In genomic region chr10:104254493-104255243, GRCh38 we compare ENCODE assay signal across 1 cellular context.
TF ChIP-seq lines count a peak whose summit lies in the region.

GSTO1 (plus strand) TSS chr10:104254892; CDS start chr10:104254929, 37 bp downstream.

TF ChIP-seq in HepG2, 621 proteins besides CTCF, POLR2A, EP300 and RAD21 (continued from another document and continues in another):
- TF ChIP-seq AKNA (CRISPR knock-in tag; IDR thresholded peaks at IDR 0.05; ENCODE audit: borderline replicate concordance): no peak
- no peak for TF ChIP-seq ZNF510 (CRISPR knock-in tag; IDR thresholded peaks at IDR 0.05; ENCODE audit: low read depth)
- TF ChIP-seq TARDBP (CRISPR knock-in tag; IDR thresholded peaks at IDR 0.05): peak; percentile 30
- no peak; the same call in 1 of the 2 replicates for TF ChIP-seq NR1H2 (CRISPR knock-in tag; IDR thresholded peaks at IDR 0.05; ENCODE audit: borderline replicate concordance, low read depth)
- TF ChIP-seq HNF1A (IDR thresholded peaks at IDR 0.05; ENCODE audit: low read depth): no peak
- TF ChIP-seq HNF1A (CRISPR knock-in tag; IDR thresholded peaks at IDR 0.05; ENCODE audit: borderline replicate concordance): peak; percentile 69; the same call in 1 of the 2 replicates
- 0 out of 2 replicates have a peak, but pooled peaks have one; percentile 66 for TF ChIP-seq ZNF296 (CRISPR knock-in tag; conservative IDR thresholded peaks at IDR 0.05)
- TF ChIP-seq USF2 (IDR thresholded peaks at IDR 0.05; ENCODE audit: low read depth, low read length): no peak
- TF ChIP-seq USF2 (CRISPR knock-in tag; IDR thresholded peaks at IDR 0.05; ENCODE audit: borderline replicate concordance): peak; percentile 40; the same call in 1 of the 2 replicates
- TF ChIP-seq ZNF34 (CRISPR knock-in tag; IDR thresholded peaks at IDR 0.05; ENCODE audit: borderline replicate concordance): 0 out of 2 replicates have a peak, but pooled peaks have one; percentile 21
- TF ChIP-seq FUBP1 (CRISPR knock-in tag; IDR thresholded peaks at IDR 0.05; ENCODE audit: borderline replicate concordance): no peak
- no peak for TF ChIP-seq ZNF292 (CRISPR knock-in tag; IDR thresholded peaks at IDR 0.05; ENCODE audit: borderline replicate concordance, low read depth)
- no peak for TF ChIP-seq ZFP36L1 (CRISPR knock-in tag; IDR thresholded peaks at IDR 0.05)
- peak; percentile 78 for TF ChIP-seq KDM2A (CRISPR knock-in tag; IDR thresholded peaks at IDR 0.05; ENCODE audit: borderline replicate concordance, low read depth)
- TF ChIP-seq PAWR (CRISPR knock-in tag; IDR thresholded peaks at IDR 0.05; ENCODE audit: borderline replicate concordance): no peak
- TF ChIP-seq ARHGAP35 (CRISPR knock-in tag; IDR thresholded peaks at IDR 0.05; ENCODE audit: borderline replicate concordance): peak; percentile 19; the same call in 1 of the 2 replicates
- no peak for TF ChIP-seq RFX5 (IDR thresholded peaks at IDR 0.05; ENCODE audit: low read depth, low read length)
- TF ChIP-seq ZNF597 (CRISPR knock-in tag; IDR thresholded peaks at IDR 0.05): no peak
- TF ChIP-seq, protein P1, sequence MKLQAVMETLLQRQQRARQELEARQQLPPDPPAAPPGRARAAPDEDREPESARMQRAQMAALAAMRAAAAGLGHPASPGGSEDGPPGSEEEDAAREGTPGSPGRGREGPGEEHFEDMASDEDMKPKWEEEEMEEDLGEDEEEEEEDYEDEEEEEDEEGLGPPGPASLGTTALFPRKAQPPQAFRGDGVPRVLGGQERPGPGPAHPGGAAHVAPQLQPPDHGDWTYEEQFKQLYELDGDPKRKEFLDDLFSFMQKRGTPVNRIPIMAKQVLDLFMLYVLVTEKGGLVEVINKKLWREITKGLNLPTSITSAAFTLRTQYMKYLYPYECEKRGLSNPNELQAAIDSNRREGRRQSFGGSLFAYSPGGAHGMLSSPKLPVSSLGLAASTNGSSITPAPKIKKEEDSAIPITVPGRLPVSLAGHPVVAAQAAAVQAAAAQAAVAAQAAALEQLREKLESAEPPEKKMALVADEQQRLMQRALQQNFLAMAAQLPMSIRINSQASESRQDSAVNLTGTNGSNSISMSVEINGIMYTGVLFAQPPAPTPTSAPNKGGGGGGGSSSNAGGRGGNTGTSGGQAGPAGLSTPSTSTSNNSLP (IDR thresholded peaks at IDR 0.05; ENCODE audit: low read depth, low read length): no peak
- no peak for TF ChIP-seq SNAPC2 (CRISPR knock-in tag; IDR thresholded peaks at IDR 0.05)
- no peak for TF ChIP-seq GTF2F1 (IDR thresholded peaks at IDR 0.05; ENCODE audit: low read length)
- TF ChIP-seq, protein P2, sequence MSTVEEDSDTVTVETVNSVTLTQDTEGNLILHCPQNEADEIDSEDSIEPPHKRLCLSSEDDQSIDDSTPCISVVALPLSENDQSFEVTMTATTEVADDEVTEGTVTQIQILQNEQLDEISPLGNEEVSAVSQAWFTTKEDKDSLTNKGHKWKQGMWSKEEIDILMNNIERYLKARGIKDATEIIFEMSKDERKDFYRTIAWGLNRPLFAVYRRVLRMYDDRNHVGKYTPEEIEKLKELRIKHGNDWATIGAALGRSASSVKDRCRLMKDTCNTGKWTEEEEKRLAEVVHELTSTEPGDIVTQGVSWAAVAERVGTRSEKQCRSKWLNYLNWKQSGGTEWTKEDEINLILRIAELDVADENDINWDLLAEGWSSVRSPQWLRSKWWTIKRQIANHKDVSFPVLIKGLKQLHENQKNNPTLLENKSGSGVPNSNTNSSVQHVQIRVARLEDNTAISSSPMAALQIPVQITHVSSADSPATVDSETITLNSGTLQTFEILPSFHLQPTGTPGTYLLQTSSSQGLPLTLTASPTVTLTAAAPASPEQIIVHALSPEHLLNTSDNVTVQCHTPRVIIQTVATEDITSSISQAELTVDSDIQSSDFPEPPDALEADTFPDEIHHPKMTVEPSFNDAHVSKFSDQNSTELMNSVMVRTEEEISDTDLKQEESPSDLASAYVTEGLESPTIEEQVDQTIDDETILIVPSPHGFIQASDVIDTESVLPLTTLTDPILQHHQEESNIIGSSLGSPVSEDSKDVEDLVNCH (CRISPR knock-in tag; IDR thresholded peaks at IDR 0.05): no peak
- no peak for TF ChIP-seq ZMYM2 (CRISPR knock-in tag; IDR thresholded peaks at IDR 0.05)
- no peak for TF ChIP-seq ZNF749 (CRISPR knock-in tag; IDR thresholded peaks at IDR 0.05; ENCODE audit: borderline replicate concordance)
- TF ChIP-seq HOXD1 (CRISPR knock-in tag; IDR thresholded peaks at IDR 0.05): no peak
- no peak for TF ChIP-seq ZBTB1 (CRISPR knock-in tag; IDR thresholded peaks at IDR 0.05; ENCODE audit: borderline replicate concordance)
- TF ChIP-seq HOXA7 (CRISPR knock-in tag; IDR thresholded peaks at IDR 0.05): 0 out of 2 replicates have a peak, but pooled peaks have one; percentile 21
- no peak; the same call in 1 of the 2 replicates for TF ChIP-seq FOSL2 (CRISPR knock-in tag; IDR thresholded peaks at IDR 0.05)
- TF ChIP-seq TAF15 (IDR thresholded peaks at IDR 0.05; ENCODE audit: low read depth, low read length, poor library complexity, severe bottlenecking): no peak
- TF ChIP-seq, protein P3, sequence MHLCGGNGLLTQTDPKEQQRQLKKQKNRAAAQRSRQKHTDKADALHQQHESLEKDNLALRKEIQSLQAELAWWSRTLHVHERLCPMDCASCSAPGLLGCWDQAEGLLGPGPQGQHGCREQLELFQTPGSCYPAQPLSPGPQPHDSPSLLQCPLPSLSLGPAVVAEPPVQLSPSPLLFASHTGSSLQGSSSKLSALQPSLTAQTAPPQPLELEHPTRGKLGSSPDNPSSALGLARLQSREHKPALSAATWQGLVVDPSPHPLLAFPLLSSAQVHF (CRISPR knock-in tag; IDR thresholded peaks at IDR 0.05): no peak
- TF ChIP-seq ZNF75D (CRISPR knock-in tag; IDR thresholded peaks at IDR 0.05; ENCODE audit: borderline replicate concordance): no peak
- TF ChIP-seq HES4 (CRISPR knock-in tag; IDR thresholded peaks at IDR 0.05; ENCODE audit: borderline replicate concordance): peak; percentile 82
- TF ChIP-seq TCF7 (IDR thresholded peaks at IDR 0.05; ENCODE audit: low read depth): no peak
- peak; percentile 81 for TF ChIP-seq RXRA (CRISPR knock-in tag; IDR thresholded peaks at IDR 0.05)
- TF ChIP-seq FOXA1 (IDR thresholded peaks at IDR 0.05): no peak
- no peak for TF ChIP-seq FOXA1 (CRISPR knock-in tag; IDR thresholded peaks at IDR 0.05)
- TF ChIP-seq FOSL1 (CRISPR knock-in tag; IDR thresholded peaks at IDR 0.05; ENCODE audit: borderline replicate concordance): no peak
- TF ChIP-seq IRF9 (CRISPR knock-in tag; IDR thresholded peaks at IDR 0.05; ENCODE audit: borderline replicate concordance): 0 out of 2 replicates have a peak, but pooled peaks have one; percentile 40
- peak; percentile 86 for TF ChIP-seq GABPB1 (CRISPR knock-in tag; IDR thresholded peaks at IDR 0.05)
- no peak for TF ChIP-seq SOX6 (IDR thresholded peaks at IDR 0.05)
- TF ChIP-seq SOX6 (CRISPR knock-in tag; IDR thresholded peaks at IDR 0.05): no peak
- TF ChIP-seq JUNB (CRISPR knock-in tag; IDR thresholded peaks at IDR 0.05; ENCODE audit: borderline replicate concordance): peak; percentile 34; the same call in 1 of the 2 replicates
- TF ChIP-seq RARA (CRISPR knock-in tag; IDR thresholded peaks at IDR 0.05): peak; percentile 81
